In genomic region chr3:134320749-134321148, GRCh38 we compare ENCODE assay signal across 14 cellular contexts. TPM values are rescaled to one million over a fixed set of nuclear protein-coding genes. Genes with fewer than 3 reads are reported as not detected.
DNase-seq lines count a peak whose midpoint lies in the region; ATAC-seq and TF ChIP-seq lines count a peak whose summit lies in the region.
"Had no signal": no experiment of that assay in that cellular context is flagged by ENCODE, and none has a peak within 500 bp of the region (broad histone marks: within the 10 kb centered on the region; RNA-seq: fewer than 3 reads in every experiment).

No MANE protein-coding gene starts in this region.

- no peak for ATAC-seq in Right ventricle myocardium inferior
- ATAC-seq: natural killer cell; stimulated activated naive CD8-positive, alpha-beta T cell treated with anti-CD3 and anti-CD28 coated beads, Interleukin-15, amount 100 ng/mL, for 72 hours had no signal

- intact Hi-C loops in Right ventricle myocardium inferior (cut with DNase I): no loop called here

- no peaks in the 10 kb centered on the region for H3K36me3 ChIP-seq in right atrium auricular region
- H3K36me3 ChIP-seq: SJSA1 had no signal

- H3K4me1 ChIP-seq in right atrium auricular region: peaks cover 0 to 13% of the 10 kb centered on the region in 2 donors

- no peaks in the 10 kb centered on the region for H3K27me3 ChIP-seq in right atrium auricular region
- H3K27me3 ChIP-seq: SJSA1 had no signal

- peak; percentile 50 for DNase-seq in right atrium auricular region (ENCODE audit: low spot score)
- DNase-seq in Right ventricle myocardium inferior (ENCODE audit: missing footprints): no peak
- DNase-seq in astrocyte of the hippocampus (ENCODE audit: low read depth, low spot score): peak; percentile 69
- DNase-seq in mesenteric fat pad (ENCODE audit: low spot score): peak; percentile 64
- DNase-seq in GM19240 (ENCODE audit: insufficient read length, low spot score): no peak
- no peak for DNase-seq in NCI-H526 (lab: John Stamatoyannopoulos, UW)
- no peak for DNase-seq in NCI-H1694 treated with DMSO at 0.1 percent for 48 hours (lab: John Stamatoyannopoulos, UW)
- DNase-seq in activated gamma-delta T cell treated with Interleukin-2 at 50 U/mL for 16 hours: no peak
- DNase-seq: activated naive CD8-positive, alpha-beta T cell treated with anti-CD3 and anti-CD28 coated beads for 36 hours; natural killer cell; NCI-H146; NCI-H748 treated with DMSO at 0.1 percent for 48 hours; stimulated activated naive CD8-positive, alpha-beta T cell treated with anti-CD3 and anti-CD28 coated beads, Interleukin-15, amount 100 ng/mL, for 72 hours had no signal

- no peak overlapping the region for H3K4me3 ChIP-seq in right atrium auricular region
- H3K4me3 ChIP-seq: SJSA1 had no signal

- no peak for TF ChIP-seq CTCF in right atrium auricular region (IDR thresholded peaks at IDR 0.05)

- no peak overlapping the region for H3K27ac ChIP-seq in right atrium auricular region
- H3K27ac ChIP-seq: SJSA1 had no signal

- H3K9me3 ChIP-seq in right atrium auricular region: no peaks in the 10 kb centered on the region
- H3K9me3 ChIP-seq: SJSA1 had no signal

RNA-seq across cellular contexts. Expression of gene AMOTL2, which starts 53.5 kb away (rescaled TPM):
- total RNA-seq in right atrium auricular region (100 to 1,000 TPM in 1 of 2 donors, 10 to 100 TPM in 1; 62.3 to 119 TPM), Right ventricle myocardium inferior (61.9 TPM), mesenteric fat pad (272 TPM)
- total RNA-seq: activated naive CD8-positive, alpha-beta T cell treated with anti-CD3 and anti-CD28 coated beads for 36 hours; natural killer cell had no signal

Comparison
In these comparisons a context has a peak if more than half of its experiments do, and no peak if none do; other contexts are left out.
1. DNase-seq: peak in right atrium auricular region (single experiment), astrocyte of the hippocampus (single experiment) and mesenteric fat pad (single experiment); none in Right ventricle myocardium inferior (single experiment), GM19240 (single experiment), NCI-H526 (0 of 2), NCI-H1694 treated with DMSO at 0.1 percent for 48 hours (single experiment) and activated gamma-delta T cell treated with Interleukin-2 at 50 U/mL for 16 hours (single experiment).